In the genomic region with DNA sequence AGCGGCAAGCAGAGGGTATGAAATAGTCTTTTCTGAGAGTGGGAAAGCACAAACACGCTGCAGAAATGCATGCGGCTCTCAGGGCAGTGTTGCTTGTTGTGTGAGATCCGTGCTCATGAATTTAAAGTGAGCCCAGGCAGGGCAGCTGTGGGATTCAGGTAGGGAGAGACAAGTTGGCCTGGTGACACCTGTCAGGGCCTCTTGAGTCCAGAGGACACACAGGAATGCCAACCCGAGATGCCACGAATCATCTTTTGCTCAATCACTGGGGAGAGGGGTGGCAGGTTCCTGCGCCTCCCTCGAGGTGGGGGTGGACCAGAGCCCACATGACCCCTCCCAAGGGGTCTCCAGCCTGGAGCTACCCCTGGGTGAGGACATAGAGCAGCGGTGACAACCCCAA, we compare ENCODE assay signal across 25 cellular contexts.
"Had no signal": no experiment of that assay in that cellular context is flagged by ENCODE, and none has a peak within 500 bp of the region (broad histone marks: within the 10 kb centered on the region; RNA-seq: fewer than 3 reads in every experiment).

No MANE protein-coding gene starts in this region.

- H3K36me3 ChIP-seq: left lung, ovary, spleen, thoracic aorta, tibial nerve, upper lobe of left lung, uterus had no signal

- H3K9me3 ChIP-seq: left lung, ovary, psoas muscle, spleen, thoracic aorta, tibial nerve, upper lobe of left lung, uterus had no signal

- FAIRE-seq: frontal cortex had no signal

- H3K9me3 Mint-ChIP-seq: effector memory CD8-positive, alpha-beta T cell had no signal

- H3K79me2 ChIP-seq: hepatocyte had no signal

- ATAC-seq: effector memory CD8-positive, alpha-beta T cell; left cardiac atrium; left lung; naive thymus-derived CD4-positive, alpha-beta T cell; psoas muscle; right cardiac atrium; stimulated activated memory B cell treated with anti-CD40 and anti-IgM and Interleukin-4, amounts not matched to agents 10 μg/mL and 1 μg/mL and 100 μg/mL, for 72 hours; stimulated activated naive CD8-positive, alpha-beta T cell treated with anti-CD3 and anti-CD28 coated beads, Interleukin-15, Interleukin-2, amounts not matched to agents 100 U/mL and 50 U/mL, for 24 hours had no signal

- H3K4me3 Mint-ChIP-seq: effector memory CD8-positive, alpha-beta T cell; naive thymus-derived CD4-positive, alpha-beta T cell; nephron progenitor cell; stimulated activated memory B cell treated with anti-CD40 and anti-IgM and Interleukin-4, amounts not matched to agents 10 μg/mL and 1 μg/mL and 100 μg/mL, for 72 hours had no signal

- H3K36me3 Mint-ChIP-seq: naive thymus-derived CD4-positive, alpha-beta T cell; stimulated activated memory B cell treated with anti-CD40 and anti-IgM and Interleukin-4, amounts not matched to agents 10 μg/mL and 1 μg/mL and 100 μg/mL, for 72 hours had no signal

- H3K4me1 ChIP-seq: left lung, psoas muscle, spleen, tibial nerve, upper lobe of left lung, uterus had no signal

- H3K4me3 ChIP-seq: hepatocyte, left lung, ovary, psoas muscle, skin epidermis, spleen, thoracic aorta, tibial nerve, upper lobe of left lung, uterus had no signal

- H3K4me2 ChIP-seq: hepatocyte had no signal

- H3K27ac ChIP-seq: hepatocyte, left lung, ovary, psoas muscle, skin epidermis, spleen, thoracic aorta, tibial nerve, upper lobe of left lung, uterus had no signal

- H3K4me1 Mint-ChIP-seq: stimulated activated memory B cell treated with anti-CD40 and anti-IgM and Interleukin-4, amounts not matched to agents 10 μg/mL and 1 μg/mL and 100 μg/mL, for 72 hours had no signal

- H2AFZ ChIP-seq: hepatocyte had no signal

- DNase-seq: cortex of kidney; effector memory CD8-positive, alpha-beta T cell; left cardiac atrium; left lung; mesenchymal stem cell; midbrain; naive thymus-derived CD4-positive, alpha-beta T cell; nephron progenitor cell; occipital lobe; ovary; posterior cingulate gyrus; right cardiac atrium; spleen; stimulated activated CD4-positive, alpha-beta T cell treated with anti-CD3 and anti-CD28 coated beads, Interleukin-4, amount 100 ng/mL, for 4 hours; stimulated activated naive CD8-positive, alpha-beta T cell treated with anti-CD3 and anti-CD28 coated beads, Interleukin-15, Interleukin-2, amounts not matched to agents 100 U/mL and 50 U/mL, for 24 hours; substantia nigra; uterus had no signal

- H3K27me3 ChIP-seq: ovary, tibial nerve, upper lobe of left lung, uterus had no signal

- H3K27ac Mint-ChIP-seq: effector memory CD8-positive, alpha-beta T cell; nephron progenitor cell; stimulated activated memory B cell treated with anti-CD40 and anti-IgM and Interleukin-4, amounts not matched to agents 10 μg/mL and 1 μg/mL and 100 μg/mL, for 72 hours had no signal
